8 cellular contexts compared by ENCODE assay signal in the genomic region with DNA sequence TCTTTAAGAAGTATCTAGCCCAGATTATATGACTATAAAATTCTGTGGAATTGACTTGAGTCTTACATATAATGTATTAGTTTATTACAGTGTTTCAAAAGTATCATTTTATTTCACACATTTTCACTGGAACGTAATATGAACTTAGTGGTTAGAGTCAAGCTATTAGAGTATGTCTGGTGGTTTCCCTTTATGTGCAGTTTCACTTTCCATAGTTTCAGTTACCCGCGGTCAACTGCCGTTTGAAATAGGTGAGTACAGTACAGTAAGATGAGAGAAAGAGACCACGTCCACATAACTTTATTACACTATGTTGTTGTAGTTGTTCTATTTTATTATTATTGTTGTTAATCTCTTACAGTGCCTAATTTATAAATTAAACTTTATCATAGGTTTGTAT. TPM values are rescaled to one million over a fixed set of nuclear protein-coding genes. Genes with fewer than 3 reads are reported as not detected.
DNase-seq lines count a peak whose midpoint lies in the region; ATAC-seq lines count a peak whose summit lies in the region.

No MANE protein-coding gene starts in this region.

- H3K27me3 Mint-ChIP-seq in activated T-cell treated with anti-CD3 and anti-CD28 coated beads, Interleukin-2, amount 50 U/mL, for 24 hours: no peaks in the 10 kb centered on the region
- no peaks in the 10 kb centered on the region for H3K27me3 Mint-ChIP-seq in stimulated activated naive B cell treated with anti-CD40 and anti-IgM and Interleukin-4, amounts not matched to agents 10 μg/mL and 1 μg/mL and 100 μg/mL, for 72 hours

- no peak overlapping the region for H3K4me3 Mint-ChIP-seq in activated T-cell treated with anti-CD3 and anti-CD28 coated beads, Interleukin-2, amount 50 U/mL, for 24 hours
- no peak overlapping the region for H3K4me3 Mint-ChIP-seq in stimulated activated naive B cell treated with anti-CD40 and anti-IgM and Interleukin-4, amounts not matched to agents 10 μg/mL and 1 μg/mL and 100 μg/mL, for 72 hours

- peaks cover 9% of the 10 kb centered on the region for H3K36me3 Mint-ChIP-seq in activated T-cell treated with anti-CD3 and anti-CD28 coated beads, Interleukin-2, amount 50 U/mL, for 24 hours (ENCODE audit: low read depth)
- peaks cover 2 to 4% of the 10 kb centered on the region in 2 donors for H3K36me3 Mint-ChIP-seq in stimulated activated naive B cell treated with anti-CD40 and anti-IgM and Interleukin-4, amounts not matched to agents 10 μg/mL and 1 μg/mL and 100 μg/mL, for 72 hours

- no peak overlapping the region for H3K27ac Mint-ChIP-seq in activated T-cell treated with anti-CD3 and anti-CD28 coated beads, Interleukin-2, amount 50 U/mL, for 24 hours
- H3K27ac Mint-ChIP-seq in stimulated activated naive B cell treated with anti-CD40 and anti-IgM and Interleukin-4, amounts not matched to agents 10 μg/mL and 1 μg/mL and 100 μg/mL, for 72 hours: no peak overlapping the region

- no peaks in the 10 kb centered on the region for H3K9me3 Mint-ChIP-seq in activated T-cell treated with anti-CD3 and anti-CD28 coated beads, Interleukin-2, amount 50 U/mL, for 24 hours
- no peaks in the 10 kb centered on the region for H3K9me3 Mint-ChIP-seq in stimulated activated naive B cell treated with anti-CD40 and anti-IgM and Interleukin-4, amounts not matched to agents 10 μg/mL and 1 μg/mL and 100 μg/mL, for 72 hours

- ATAC-seq in HG02798 (IDR thresholded peaks at IDR 0.05; ENCODE audit: poor library complexity, unreplicated experiment): peak; percentile 97
- ATAC-seq in stimulated activated naive B cell treated with anti-CD40 and anti-IgM and Interleukin-4, amounts not matched to agents 10 μg/mL and 1 μg/mL and 100 μg/mL, for 72 hours (replicated peaks): peak; percentile 99 to 100

- peaks cover 37% of the 10 kb centered on the region for H3K4me1 Mint-ChIP-seq in activated T-cell treated with anti-CD3 and anti-CD28 coated beads, Interleukin-2, amount 50 U/mL, for 24 hours (ENCODE audit: low read depth)
- peaks cover 3 to 18% of the 10 kb centered on the region in 2 donors for H3K4me1 Mint-ChIP-seq in stimulated activated naive B cell treated with anti-CD40 and anti-IgM and Interleukin-4, amounts not matched to agents 10 μg/mL and 1 μg/mL and 100 μg/mL, for 72 hours

- peak; percentile 19 to 25 for DNase-seq in activated T-cell treated with anti-CD3 and anti-CD28 coated beads, Interleukin-2, amount 50 U/mL, for 48 hours
- no peak for DNase-seq in activated T-cell treated with anti-CD3 and anti-CD28 coated beads, Interleukin-2, amount 50 U/mL, for 24 hours
- DNase-seq in MV-4-11 (lab: John Stamatoyannopoulos, UW) (peak; percentile 57), NCI-H2196 (lab: John Stamatoyannopoulos, UW; ENCODE audit: unreplicated experiment) (no peak), HuH-7 (ENCODE audit: low spot score) (no peak), ureter (ENCODE audit: low spot score) (no peak)
- DNase-seq in stimulated activated naive B cell treated with anti-CD40 and anti-IgM and Interleukin-4, amounts not matched to agents 10 μg/mL and 1 μg/mL and 100 μg/mL, for 72 hours: peak; percentile 21

RNA-seq across cellular contexts. Expression of a gene that starts 50.5 kb away (rescaled TPM):
- 51.9 TPM for total RNA-seq in ureter

Comparison
In these comparisons a context has a peak if more than half of its experiments do, and no peak if none do; other contexts are left out.
1. DNase-seq: peak in activated T-cell treated with anti-CD3 and anti-CD28 coated beads, Interleukin-2, amount 50 U/mL, for 48 hours (2 of 2), MV-4-11 (single experiment) and stimulated activated naive B cell treated with anti-CD40 and anti-IgM and Interleukin-4, amounts not matched to agents 10 μg/mL and 1 μg/mL and 100 μg/mL, for 72 hours (single experiment); none in activated T-cell treated with anti-CD3 and anti-CD28 coated beads, Interleukin-2, amount 50 U/mL, for 24 hours (single experiment), NCI-H2196 (single experiment), HuH-7 (single experiment) and ureter (single experiment).